1 cellular context compared by ENCODE assay signal in genomic region chr4:38504396-38504715, GRCh38.
TF ChIP-seq lines count a peak whose summit lies in the region.

No MANE protein-coding gene starts in this region.

TF ChIP-seq in GM12878, 131 proteins besides CTCF, POLR2A, EP300 and RAD21 (continued from another document):
- TF ChIP-seq NKRF (conservative IDR thresholded peaks at IDR 0.05), result no peak
- TF ChIP-seq MEF2B (IDR thresholded peaks at IDR 0.05; ENCODE audit: partially characterized antibody, poor library complexity, severe bottlenecking), result peak; percentile 71
- TF ChIP-seq E2F4 (IDR thresholded peaks at IDR 0.05; ENCODE audit: low read depth, low read length), result no peak
- TF ChIP-seq ZNF622 (IDR thresholded peaks at IDR 0.05), result no peak
- TF ChIP-seq MTA2 (IDR thresholded peaks at IDR 0.05; ENCODE audit: low read depth), result peak; percentile 42; the same call in 1 of the 2 replicates
- TF ChIP-seq KDM1A (IDR thresholded peaks at IDR 0.05; ENCODE audit: borderline replicate concordance), result no peak
- no peak for TF ChIP-seq POU2F2 (IDR thresholded peaks at IDR 0.05; ENCODE audit: borderline replicate concordance, low read depth, low read length)
- no peak for TF ChIP-seq ATF7 (IDR thresholded peaks at IDR 0.05; ENCODE audit: low read depth)
- TF ChIP-seq PKNOX1 (IDR thresholded peaks at IDR 0.05), result no peak
- TF ChIP-seq HDAC2 (IDR thresholded peaks at IDR 0.05), result no peak
- TF ChIP-seq USF2 (IDR thresholded peaks at IDR 0.05; ENCODE audit: borderline replicate concordance, low read depth, low read length), result no peak
- TF ChIP-seq IKZF1 (conservative IDR thresholded peaks at IDR 0.05), result no peak
- no peak for TF ChIP-seq STAT1 (conservative IDR thresholded peaks at IDR 0.05)
- no peak for TF ChIP-seq SMAD5 (IDR thresholded peaks at IDR 0.05; ENCODE audit: low read depth)
- no peak for TF ChIP-seq ZBTB33 (IDR thresholded peaks at IDR 0.05)
- no peak for TF ChIP-seq BCL11A (IDR thresholded peaks at IDR 0.05; ENCODE audit: low read depth, low read length)
- no peak for TF ChIP-seq EGR1 (IDR thresholded peaks at IDR 0.05; ENCODE audit: borderline replicate concordance in 1 of 2, low read depth in 2 of 2, low read length in 2 of 2)
- TF ChIP-seq NFXL1 (IDR thresholded peaks at IDR 0.05; ENCODE audit: borderline replicate concordance), result no peak
- TF ChIP-seq ZBTB4 (CRISPR knock-in tag; IDR thresholded peaks at IDR 0.05), result no peak
- no peak for TF ChIP-seq CEBPB (IDR thresholded peaks at IDR 0.05; ENCODE audit: borderline replicate concordance in 1 of 2, low read depth in 2 of 2, low read length in 2 of 2)
- TF ChIP-seq NR2F1 (conservative IDR thresholded peaks at IDR 0.05), result no peak; the same call in 1 of the 2 replicates
- TF ChIP-seq ZBTB40 (IDR thresholded peaks at IDR 0.05; ENCODE audit: borderline replicate concordance), result peak; percentile 49; the same call in 1 of the 2 replicates
- peak; percentile 1; the same call in 1 of the 2 replicates for TF ChIP-seq DPF2 (IDR thresholded peaks at IDR 0.05)
- no peak; the same call in 1 of the 2 replicates for TF ChIP-seq TBL1XR1 (IDR thresholded peaks at IDR 0.05; ENCODE audit: low read depth, low read length)
- peak; percentile 55; the same call in 1 of the 2 replicates for TF ChIP-seq RELB (IDR thresholded peaks at IDR 0.05; ENCODE audit: low read depth)
- no peak for TF ChIP-seq SMAD1 (IDR thresholded peaks at IDR 0.05; ENCODE audit: low read depth, partially characterized antibody)
- TF ChIP-seq BRCA1 (IDR thresholded peaks at IDR 0.05; ENCODE audit: low read depth, low read length), result no peak
TF ChIP-seq in GM12878: peak in this region for 12.
